In genomic region chr7:124856299-124856888, GRCh38 we compare ENCODE assay signal across 9 cellular contexts.
DNase-seq lines count a peak whose midpoint lies in the region; ATAC-seq, FAIRE-seq and TF ChIP-seq lines count a peak whose summit lies in the region.
"Had no signal": no experiment of that assay in that cellular context is flagged by ENCODE, and none has a peak within 500 bp of the region (broad histone marks: within the 10 kb centered on the region; RNA-seq: fewer than 3 reads in every experiment).

No MANE protein-coding gene starts in this region.

- no peak overlapping the region for H3K14ac ChIP-seq in H9 (ENCODE audit: insufficient read depth, low read length)

- ATAC-seq in K562: peak; percentile 87
- peak; percentile 53 to 65 (median 62) for ATAC-seq in right lobe of liver
- ATAC-seq in GM19328 (IDR thresholded peaks at IDR 0.05; ENCODE audit: unreplicated experiment): no peak

- H4K20me1 ChIP-seq in H9 (ENCODE audit: control insufficient read depth, insufficient read depth, insufficient read length) (no peaks in the 10 kb centered on the region), K562 (replicated peaks; ENCODE audit: control insufficient read depth, insufficient read depth, low read length) (no peaks in the 10 kb centered on the region)

- H2BK20ac ChIP-seq in H9 (ENCODE audit: low read depth, low read length, poor library complexity, severe bottlenecking): no peak overlapping the region

- no peak overlapping the region for H2BK120ac ChIP-seq in H9 (ENCODE audit: low read depth, low read length, poor library complexity, severe bottlenecking)

- TF ChIP-seq CTCF in H9 (conservative IDR thresholded peaks at IDR 0.05): peak; percentile 72
- peak; percentile 42 to 81 (median 61); a peak in 5 of 6 replicates for TF ChIP-seq CTCF in K562 (IDR thresholded peaks at IDR 0.05 in 2 of 3, conservative IDR thresholded peaks at IDR 0.05 in 1 of 3; ENCODE audit: insufficient read depth in 2 of 3, low read depth in 1 of 3, low read length in 3 of 3)
- TF ChIP-seq CTCF in right lobe of liver (IDR thresholded peaks at IDR 0.05): peak; percentile 48 to 71 (median 65)

- H2BK15ac ChIP-seq in H9 (ENCODE audit: low read depth, low read length): no peak overlapping the region

- no peak overlapping the region for H2BK12ac ChIP-seq in H9 (ENCODE audit: insufficient read length, low read depth, low read length)

- H3K4me3 Mint-ChIP-seq in H9: no peak overlapping the region
- no peak overlapping the region for H3K4me3 Mint-ChIP-seq in activated naive CD4-positive, alpha-beta T cell treated with anti-CD3 and anti-CD28 coated beads, Interleukin-2, amount 10 ng/mL, durations not matched to agents 7 days and 5 days
- H3K4me3 Mint-ChIP-seq: CD8-positive, alpha-beta memory T cell had no signal

- CTCF ChIA-PET in K562 (lab: Yijun Ruan, JAX; ENCODE audit: low intra/inter-chr PET ratio): no interaction called here
- CTCF ChIA-PET in activated naive CD4-positive, alpha-beta T cell treated with anti-CD3 and anti-CD28 coated beads, Interleukin-2, amount 10 ng/mL, durations not matched to agents 7 days and 5 days (lab: Charles Lee): interaction anchor here (0.7 kb wide), 1 partner anchor 61 kb away, joined by 3 read pairs; no protein-coding TSS in a partner anchor

- H3K4me3 ChIP-seq in K562 (no peak overlapping the region), right lobe of liver (no peak overlapping the region)

- H3K4me2 ChIP-seq in H9 (ENCODE audit: insufficient read depth, insufficient read length, low read length) (no peak overlapping the region), K562 (ENCODE audit: insufficient read depth, low read length) (no peak overlapping the region)

- no peak overlapping the region for H2AK5ac ChIP-seq in H9 (ENCODE audit: insufficient read length, low read length)

- peaks cover 0 to 3% (median 2%) of the 10 kb centered on the region in 3 experiments; a peak in 2 of 7 replicates for H3K36me3 Mint-ChIP-seq in H9 (ENCODE audit: insufficient read depth in 1 of 3, low read depth in 3 of 3)
- peaks cover 20% of the 10 kb centered on the region for H3K36me3 Mint-ChIP-seq in activated naive CD4-positive, alpha-beta T cell treated with anti-CD3 and anti-CD28 coated beads, Interleukin-2, amount 10 ng/mL, durations not matched to agents 7 days and 5 days

- POLR2A ChIA-PET in K562 (lab: Yijun Ruan, JAX): no interaction called here

- no peaks in the 10 kb centered on the region for H3K27me3 Mint-ChIP-seq in H9 (ENCODE audit: low read depth)
- H3K27me3 Mint-ChIP-seq in activated naive CD4-positive, alpha-beta T cell treated with anti-CD3 and anti-CD28 coated beads, Interleukin-2, amount 10 ng/mL, durations not matched to agents 7 days and 5 days: no peaks in the 10 kb centered on the region
- H3K27me3 Mint-ChIP-seq: CD8-positive, alpha-beta memory T cell had no signal

- TF ChIP-seq POLR2A in K562 (conservative IDR thresholded peaks at IDR 0.05) (no peak), right lobe of liver (IDR thresholded peaks at IDR 0.05) (no peak)

- intact Hi-C loops in K562 (cut with micrococcal nuclease): loop anchor here (2.0 to 10.0 kb wide), 3 partner anchors 72 to 982 kb away; no protein-coding TSS in a partner anchor
- intact Hi-C loops in right lobe of liver (cut with DNase I): no loop called here

- TF ChIP-seq RAD21 in K562 (CRISPR knock-in tag; conservative IDR thresholded peaks at IDR 0.05 in 1 of 2, IDR thresholded peaks at IDR 0.05 in 1 of 2): peak; percentile 69 to 74

- no peaks in the 10 kb centered on the region for H3K9me3 ChIP-seq in H9 (ENCODE audit: control insufficient read depth, low read depth, low read length)
- no peaks in the 10 kb centered on the region for H3K9me3 ChIP-seq in K562 (replicated peaks; ENCODE audit: control insufficient read depth, insufficient read depth, low read depth, low read length)
- H3K9me3 ChIP-seq in right lobe of liver: no peaks in the 10 kb centered on the region

- H3K27ac ChIP-seq in H9 (ENCODE audit: insufficient read length, low read depth, low read length) (no peak overlapping the region), K562 (ENCODE audit: extremely low read depth, low read depth, low read length) (no peak overlapping the region), right lobe of liver (no peak overlapping the region)

- H3K9ac ChIP-seq in H9 (ENCODE audit: extremely low read depth, insufficient read length, low read length) (no peak overlapping the region), K562 (ENCODE audit: insufficient read depth in 1 of 2, low read depth in 2 of 2, low read length in 2 of 2) (no peak overlapping the region)

- no peak overlapping the region for H3K23ac ChIP-seq in H9 (ENCODE audit: insufficient read length, low read depth, low read length)

- H2AFZ ChIP-seq in H9 (ENCODE audit: low read length) (no peak overlapping the region), K562 (ENCODE audit: low read depth, low read length) (no peak overlapping the region)

- peak; percentile 27 for DNase-seq in NCI-H2029 (lab: John Stamatoyannopoulos, UW)
- DNase-seq in NCI-H2029 treated with DMSO at 0.1 percent for 48 hours (lab: John Stamatoyannopoulos, UW): no peak
- no peak for DNase-seq in H9
- peak; percentile 63 for DNase-seq in NCI-H1694 treated with DMSO at 0.1 percent for 48 hours (lab: John Stamatoyannopoulos, UW)
- peak; percentile 26 to 52 (median 35) for DNase-seq in K562 (ENCODE audit: extremely low read depth in 1 of 4, low spot score in 3 of 4)
- DNase-seq in right lobe of liver: no peak
- no peak for DNase-seq in activated naive CD4-positive, alpha-beta T cell treated with anti-CD3 and anti-CD28 coated beads, Interleukin-2, amount 10 ng/mL, durations not matched to agents 7 days and 5 days

- in situ Hi-C loops in K562 (cut with MboI): no loop called here

- no peak overlapping the region for H4K91ac ChIP-seq in H9 (ENCODE audit: insufficient read length, low read depth, low read length)

- H3K36me3 ChIP-seq in K562 (ENCODE audit: control insufficient read depth, insufficient read depth, low read length) (peaks cover 25% of the 10 kb centered on the region; the same call in 2 of the 3 replicates), right lobe of liver (peaks cover 0 to 2% (median 0%) of the 10 kb centered on the region in 4 donors)

- no peaks in the 10 kb centered on the region for H3K9me1 ChIP-seq in K562 (ENCODE audit: control insufficient read depth, insufficient read depth, low read length)

- H4K5ac ChIP-seq in H9 (ENCODE audit: insufficient read length, low read depth, low read length): no peak overlapping the region

- TF ChIP-seq EP300 in K562 (IDR thresholded peaks at IDR 0.05; ENCODE audit: low read length): no peak

- H3K9me3 Mint-ChIP-seq in H9: no peaks in the 10 kb centered on the region
- H3K9me3 Mint-ChIP-seq in activated naive CD4-positive, alpha-beta T cell treated with anti-CD3 and anti-CD28 coated beads, Interleukin-2, amount 10 ng/mL, durations not matched to agents 7 days and 5 days: no peaks in the 10 kb centered on the region
- H3K9me3 Mint-ChIP-seq: CD8-positive, alpha-beta memory T cell had no signal

- no TSS peak for BruUV-seq in K562 (replicated peaks; lab: Mats Ljungman, UMichigan)

- H3K4ac ChIP-seq in H9 (ENCODE audit: low read depth, low read length): no peak overlapping the region

- peak overlapping the region in 1 of 3 experiments; percentile 33; a peak in 1 of 7 replicates for H3K27ac Mint-ChIP-seq in H9
- H3K27ac Mint-ChIP-seq in activated naive CD4-positive, alpha-beta T cell treated with anti-CD3 and anti-CD28 coated beads, Interleukin-2, amount 10 ng/mL, durations not matched to agents 7 days and 5 days: no peak overlapping the region

- H4K8ac ChIP-seq in H9 (replicated peaks; ENCODE audit: insufficient read length, low read depth, low read length): no peak overlapping the region

- no peak overlapping the region for H3K56ac ChIP-seq in H9 (ENCODE audit: insufficient read length, low read depth, low read length)

- no peak overlapping the region for H2BK5ac ChIP-seq in H9 (ENCODE audit: insufficient read length, low read length)

- H3K79me1 ChIP-seq in H9 (ENCODE audit: insufficient read depth, low read depth, low read length, poor library complexity, severe bottlenecking): no peaks in the 10 kb centered on the region

- no peak overlapping the region for H3T11ph ChIP-seq in H9 (ENCODE audit: low read length)

- peak; percentile 65 for FAIRE-seq in K562 (lab: Jason Lieb, UNC)

- H3K23me2 ChIP-seq in H9 (ENCODE audit: insufficient read length, low read depth, low read length, poor library complexity, severe bottlenecking): no peaks in the 10 kb centered on the region

- 0 out of 4 replicates have a peak, but pooled peaks cover 0 to 4% of the 10 kb centered on the region in 2 experiments for H3K4me1 Mint-ChIP-seq in H9
- no peaks in the 10 kb centered on the region for H3K4me1 Mint-ChIP-seq in activated naive CD4-positive, alpha-beta T cell treated with anti-CD3 and anti-CD28 coated beads, Interleukin-2, amount 10 ng/mL, durations not matched to agents 7 days and 5 days

- H3K79me2 ChIP-seq in H9 (ENCODE audit: insufficient read depth, low read length) (no peaks in the 10 kb centered on the region), K562 (ENCODE audit: control insufficient read depth, insufficient read depth, low read length) (no peaks in the 10 kb centered on the region)

- H3K18ac ChIP-seq in H9 (ENCODE audit: insufficient read length, low read depth, low read length): no peak overlapping the region

- no CpG with 5 or more reads among the region's 3 CpGs for WGBS in H9 (ENCODE audit: extremely low coverage, insufficient read length, low lambda C conversion rate)
- WGBS in K562 (ENCODE audit: insufficient coverage, low coverage, missing lambda C conversion rate): 50% methylated on average over 3 of the region's 3 CpGs
- WGBS in right lobe of liver (ENCODE audit: insufficient coverage, low coverage, low lambda C conversion rate, missing lambda C conversion rate): 93% methylated on average over 3 of the region's 3 CpGs

- H3K4me1 ChIP-seq in H9 (ENCODE audit: insufficient read depth, low read length) (no peaks in the 10 kb centered on the region), K562 (replicated peaks in 1 of 2; ENCODE audit: control insufficient read depth in 2 of 2, insufficient read depth in 2 of 2, low read length in 2 of 2) (no peaks in the 10 kb centered on the region), right lobe of liver (no peaks in the 10 kb centered on the region)

- H3K27me3 ChIP-seq in H9 (ENCODE audit: insufficient read depth, low read length): no peaks in the 10 kb centered on the region
- H3K27me3 ChIP-seq in K562 (ENCODE audit: control insufficient read depth in 2 of 2, insufficient read depth in 2 of 2, low read length in 2 of 2): no peaks in the 10 kb centered on the region
- no peaks in the 10 kb centered on the region for H3K27me3 ChIP-seq in right lobe of liver

Comparison
In these comparisons a context has a peak if more than half of its experiments do, and no peak if none do; other contexts are left out.
1. DNase-seq: peak in NCI-H2029 (single experiment), NCI-H1694 treated with DMSO at 0.1 percent for 48 hours (single experiment) and K562 (4 of 4); none in NCI-H2029 treated with DMSO at 0.1 percent for 48 hours (single experiment), H9 (single experiment), right lobe of liver (0 of 3) and activated naive CD4-positive, alpha-beta T cell treated with anti-CD3 and anti-CD28 coated beads, Interleukin-2, amount 10 ng/mL, durations not matched to agents 7 days and 5 days (single experiment).
2. Peak in every context shown above with its lines, with median percentiles within 50 percentile points of each other: CTCF ChIP-seq.